ENCODE assay signal across 26 cellular contexts in genomic region chr2:26119521-26119920, GRCh38.
"Had no signal": no experiment of that assay in that cellular context is flagged by ENCODE, and none has a peak within 500 bp of the region (broad histone marks: within the 10 kb centered on the region; RNA-seq: fewer than 3 reads in every experiment).

No MANE protein-coding gene starts in this region.

- H3K9me3 ChIP-seq: colonic mucosa, esophagus squamous epithelium, gastroesophageal sphincter, lower lobe of right lung had no signal

- ATAC-seq: effector memory CD8-positive, alpha-beta T cell; esophagus mucosa; gastroesophageal sphincter; left colon; left lobe of liver; left ventricle myocardium superior; lower lobe of right lung had no signal

- DNase-seq: colonic mucosa; cortex of kidney; effector CD8-positive, alpha-beta T cell; effector memory CD8-positive, alpha-beta T cell; endodermal cell; erythroblast; esophagus squamous epithelium; foreskin fibroblast; foreskin melanocyte; hypothalamus; immature natural killer cell; islet precursor cell; kidney; kidney glomerular epithelial cell; left colon; left ventricle myocardium superior; lower lobe of right lung; mesendoderm; midbrain had no signal

- H3K4me1 ChIP-seq: colonic mucosa, lower lobe of right lung had no signal

- H3K4me3 ChIP-seq: colonic mucosa, esophagus squamous epithelium, gastroesophageal sphincter, hepatocyte, lower lobe of right lung had no signal

- H3K4me2 ChIP-seq: hepatocyte had no signal

- H3K4me1 Mint-ChIP-seq: endodermal cell had no signal

- H3K36me3 ChIP-seq: colonic mucosa, gastroesophageal sphincter had no signal

- H3K9me3 Mint-ChIP-seq: dendritic cell treated with granulocyte-macrophage colony-stimulating factor and Interleukin-4, amounts not matched to agents 40 ng/mL and 50 ng/mL, for 4 days; effector memory CD8-positive, alpha-beta T cell; endodermal cell; immature natural killer cell had no signal

- H3K27me3 Mint-ChIP-seq: dendritic cell treated with granulocyte-macrophage colony-stimulating factor and Interleukin-4, amounts not matched to agents 40 ng/mL and 50 ng/mL, for 4 days; effector memory CD8-positive, alpha-beta T cell had no signal

- H3K27me3 ChIP-seq: colonic mucosa, esophagus squamous epithelium, gastroesophageal sphincter, hepatocyte had no signal

- FAIRE-seq: endometrium, kidney had no signal

- H3K4me3 Mint-ChIP-seq: dendritic cell treated with granulocyte-macrophage colony-stimulating factor and Interleukin-4, amounts not matched to agents 40 ng/mL and 50 ng/mL, for 4 days; effector memory CD8-positive, alpha-beta T cell; endodermal cell; immature natural killer cell had no signal

- H2AFZ ChIP-seq: hepatocyte had no signal

- H3K27ac ChIP-seq: colonic mucosa, epithelial cell of prostate, esophagus squamous epithelium, gastroesophageal sphincter, lower lobe of right lung had no signal

- H3K27ac Mint-ChIP-seq: dendritic cell treated with granulocyte-macrophage colony-stimulating factor and Interleukin-4, amounts not matched to agents 40 ng/mL and 50 ng/mL, for 4 days; endodermal cell had no signal
